In the genomic region with DNA sequence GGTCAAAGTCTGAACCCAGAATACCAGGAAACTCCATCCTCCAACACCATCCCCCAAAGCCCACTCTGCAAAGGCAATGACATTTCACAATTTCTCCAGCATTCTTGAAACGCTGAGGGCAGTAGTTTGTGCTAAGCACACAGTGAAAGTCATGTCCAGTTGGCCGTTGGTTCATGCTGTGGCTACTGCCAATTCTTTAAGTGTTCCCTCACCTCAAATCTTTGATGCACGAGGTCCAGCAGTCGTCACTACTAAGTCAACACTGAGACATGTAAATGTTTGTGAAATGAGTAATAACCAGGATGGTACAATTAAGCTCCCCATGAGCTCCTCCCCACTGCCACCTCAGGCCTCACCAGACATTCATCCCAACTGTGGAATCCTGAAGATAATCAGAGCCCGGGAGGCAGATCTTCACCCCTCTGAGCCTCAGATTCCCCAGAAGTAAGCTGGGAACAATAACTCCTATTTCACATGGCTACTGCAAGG, we compare ENCODE assay signal across 1 cellular context.
TF ChIP-seq lines count a peak whose summit lies in the region.

No MANE protein-coding gene starts in this region.

TF ChIP-seq in HepG2, 621 proteins besides CTCF, POLR2A, EP300 and RAD21 (continued from another document):
- TF ChIP-seq, protein P1, sequence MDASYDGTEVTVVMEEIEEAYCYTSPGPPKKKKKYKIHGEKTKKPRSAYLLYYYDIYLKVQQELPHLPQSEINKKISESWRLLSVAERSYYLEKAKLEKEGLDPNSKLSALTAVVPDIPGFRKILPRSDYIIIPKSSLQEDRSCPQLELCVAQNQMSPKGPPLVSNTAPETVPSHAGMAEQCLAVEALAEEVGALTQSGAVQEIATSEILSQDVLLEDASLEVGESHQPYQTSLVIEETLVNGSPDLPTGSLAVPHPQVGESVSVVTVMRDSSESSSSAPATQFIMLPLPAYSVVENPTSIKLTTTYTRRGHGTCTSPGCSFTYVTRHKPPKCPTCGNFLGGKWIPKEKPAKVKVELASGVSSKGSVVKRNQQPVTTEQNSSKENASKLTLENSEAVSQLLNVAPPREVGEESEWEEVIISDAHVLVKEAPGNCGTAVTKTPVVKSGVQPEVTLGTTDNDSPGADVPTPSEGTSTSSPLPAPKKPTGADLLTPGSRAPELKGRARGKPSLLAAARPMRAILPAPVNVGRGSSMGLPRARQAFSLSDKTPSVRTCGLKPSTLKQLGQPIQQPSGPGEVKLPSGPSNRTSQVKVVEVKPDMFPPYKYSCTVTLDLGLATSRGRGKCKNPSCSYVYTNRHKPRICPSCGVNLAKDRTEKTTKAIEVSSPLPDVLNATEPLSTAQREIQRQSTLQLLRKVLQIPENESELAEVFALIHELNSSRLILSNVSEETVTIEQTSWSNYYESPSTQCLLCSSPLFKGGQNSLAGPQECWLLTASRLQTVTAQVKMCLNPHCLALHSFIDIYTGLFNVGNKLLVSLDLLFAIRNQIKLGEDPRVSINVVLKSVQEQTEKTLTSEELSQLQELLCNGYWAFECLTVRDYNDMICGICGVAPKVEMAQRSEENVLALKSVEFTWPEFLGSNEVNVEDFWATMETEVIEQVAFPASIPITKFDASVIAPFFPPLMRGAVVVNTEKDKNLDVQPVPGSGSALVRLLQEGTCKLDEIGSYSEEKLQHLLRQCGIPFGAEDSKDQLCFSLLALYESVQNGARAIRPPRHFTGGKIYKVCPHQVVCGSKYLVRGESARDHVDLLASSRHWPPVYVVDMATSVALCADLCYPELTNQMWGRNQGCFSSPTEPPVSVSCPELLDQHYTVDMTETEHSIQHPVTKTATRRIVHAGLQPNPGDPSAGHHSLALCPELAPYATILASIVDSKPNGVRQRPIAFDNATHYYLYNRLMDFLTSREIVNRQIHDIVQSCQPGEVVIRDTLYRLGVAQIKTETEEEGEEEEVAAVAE (CRISPR knock-in tag; IDR thresholded peaks at IDR 0.05; ENCODE audit: borderline replicate concordance), result no peak
- TF ChIP-seq ZNF615 (CRISPR knock-in tag; IDR thresholded peaks at IDR 0.05; ENCODE audit: borderline replicate concordance) (no peak), SMYD3 (CRISPR knock-in tag; IDR thresholded peaks at IDR 0.05) (no peak), NFKBIZ (CRISPR knock-in tag; IDR thresholded peaks at IDR 0.05) (no peak; the same call in 1 of the 2 replicates), ZNF431 (CRISPR knock-in tag; IDR thresholded peaks at IDR 0.05; ENCODE audit: borderline replicate concordance, low read depth) (no peak), CC2D1A (CRISPR knock-in tag; IDR thresholded peaks at IDR 0.05) (no peak), FOXC1 (CRISPR knock-in tag; IDR thresholded peaks at IDR 0.05; ENCODE audit: borderline replicate concordance) (no peak), ZNF224 (CRISPR knock-in tag; IDR thresholded peaks at IDR 0.05) (no peak), MXI1 (IDR thresholded peaks at IDR 0.05; ENCODE audit: borderline replicate concordance, low read depth, low read length) (no peak; the same call in 2 of the 3 replicates), TAF1 (CRISPR knock-in tag; IDR thresholded peaks at IDR 0.05) (peak; percentile 34; the same call in 1 of the 2 replicates), ZNF317 (CRISPR knock-in tag; IDR thresholded peaks at IDR 0.05) (no peak), NKX3-1 (CRISPR knock-in tag; IDR thresholded peaks at IDR 0.05) (no peak)
- TF ChIP-seq, protein P2, sequence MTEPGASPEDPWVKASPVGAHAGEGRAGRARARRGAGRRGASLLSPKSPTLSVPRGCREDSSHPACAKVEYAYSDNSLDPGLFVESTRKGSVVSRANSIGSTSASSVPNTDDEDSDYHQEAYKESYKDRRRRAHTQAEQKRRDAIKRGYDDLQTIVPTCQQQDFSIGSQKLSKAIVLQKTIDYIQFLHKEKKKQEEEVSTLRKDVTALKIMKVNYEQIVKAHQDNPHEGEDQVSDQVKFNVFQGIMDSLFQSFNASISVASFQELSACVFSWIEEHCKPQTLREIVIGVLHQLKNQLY (CRISPR knock-in tag; IDR thresholded peaks at IDR 0.05), result peak; percentile 41; the same call in 1 of the 2 replicates
- TF ChIP-seq, protein P3, sequence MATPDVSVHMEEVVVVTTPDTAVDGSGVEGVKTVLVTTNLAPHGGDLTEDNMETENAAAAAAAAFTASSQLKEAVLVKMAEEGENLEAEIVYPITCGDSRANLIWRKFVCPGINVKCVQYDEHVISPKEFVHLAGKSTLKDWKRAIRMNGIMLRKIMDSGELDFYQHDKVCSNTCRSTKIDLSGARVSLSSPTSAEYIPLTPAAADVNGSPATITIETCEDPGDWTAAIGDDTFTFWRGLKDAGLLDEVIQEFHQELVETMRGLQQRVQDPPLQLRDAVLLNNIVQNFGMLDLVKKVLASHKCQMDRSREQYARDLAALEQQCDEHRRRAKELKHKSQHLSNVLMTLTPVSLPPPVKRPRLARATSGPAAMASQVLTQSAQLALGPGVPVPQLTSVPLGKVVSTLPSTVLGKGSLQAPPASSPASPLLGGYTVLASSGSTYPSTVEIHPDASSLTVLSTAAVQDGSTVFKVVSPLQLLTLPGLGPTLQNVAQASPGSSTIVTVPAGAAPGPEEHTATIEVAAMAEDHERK (CRISPR knock-in tag; IDR thresholded peaks at IDR 0.05; ENCODE audit: low read depth), result no peak
- TF ChIP-seq, protein P4, sequence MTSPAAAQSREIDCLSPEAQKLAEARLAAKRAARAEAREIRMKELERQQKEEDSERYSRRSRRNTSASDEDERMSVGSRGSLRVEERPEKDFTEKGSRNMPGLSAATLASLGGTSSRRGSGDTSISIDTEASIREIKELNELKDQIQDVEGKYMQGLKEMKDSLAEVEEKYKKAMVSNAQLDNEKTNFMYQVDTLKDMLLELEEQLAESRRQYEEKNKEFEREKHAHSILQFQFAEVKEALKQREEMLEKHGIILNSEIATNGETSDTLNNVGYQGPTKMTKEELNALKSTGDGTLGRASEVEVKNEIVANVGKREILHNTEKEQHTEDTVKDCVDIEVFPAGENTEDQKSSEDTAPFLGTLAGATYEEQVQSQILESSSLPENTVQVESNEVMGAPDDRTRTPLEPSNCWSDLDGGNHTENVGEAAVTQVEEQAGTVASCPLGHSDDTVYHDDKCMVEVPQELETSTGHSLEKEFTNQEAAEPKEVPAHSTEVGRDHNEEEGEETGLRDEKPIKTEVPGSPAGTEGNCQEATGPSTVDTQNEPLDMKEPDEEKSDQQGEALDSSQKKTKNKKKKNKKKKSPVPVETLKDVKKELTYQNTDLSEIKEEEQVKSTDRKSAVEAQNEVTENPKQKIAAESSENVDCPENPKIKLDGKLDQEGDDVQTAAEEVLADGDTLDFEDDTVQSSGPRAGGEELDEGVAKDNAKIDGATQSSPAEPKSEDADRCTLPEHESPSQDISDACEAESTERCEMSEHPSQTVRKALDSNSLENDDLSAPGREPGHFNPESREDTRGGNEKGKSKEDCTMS (CRISPR knock-in tag; conservative IDR thresholded peaks at IDR 0.05), result no peak
